ENCODE assay signal across 8 cellular contexts in the genomic region with DNA sequence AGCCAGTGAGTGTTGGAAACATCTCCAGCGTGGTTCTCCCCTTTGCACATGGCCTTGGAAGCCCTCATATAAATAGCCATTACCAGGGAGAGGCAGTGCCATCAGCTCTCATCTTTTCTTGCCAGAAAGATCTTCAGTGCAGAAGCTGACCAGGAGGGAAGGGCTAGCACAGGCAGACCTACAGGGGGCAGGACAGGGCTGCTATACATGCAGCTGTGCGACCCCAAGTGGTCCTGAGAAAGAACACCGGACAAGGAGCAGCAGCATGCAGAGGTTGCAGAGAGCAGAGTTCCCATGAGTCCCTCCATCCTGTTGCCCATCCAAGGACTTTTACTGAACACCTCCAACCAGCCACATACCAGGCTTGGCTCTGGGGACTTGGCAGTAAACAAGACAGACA. TPM values are rescaled to one million over a fixed set of nuclear protein-coding genes. Genes with fewer than 3 reads are reported as not detected.
A peak's percentile ranks its signal among the peaks of the same experiment; 100 is the strongest.
DNase-seq lines count a peak whose midpoint lies in the region; FAIRE-seq and TF ChIP-seq lines count a peak whose summit lies in the region.

No MANE protein-coding gene starts in this region.

- H3K36me3 ChIP-seq in Loucy (ENCODE audit: insufficient read depth, low read length) (no peaks in the 10 kb centered on the region), bronchial epithelial cell (ENCODE audit: control insufficient read depth, insufficient read depth, low read length) (no peaks in the 10 kb centered on the region)

- TF ChIP-seq CTCF in Loucy (conservative IDR thresholded peaks at IDR 0.05; ENCODE audit: low read length) (peak; percentile 97), bronchial epithelial cell (IDR thresholded peaks at IDR 0.05; ENCODE audit: insufficient read depth, low read length, severe bottlenecking) (peak; percentile 3)

- H3K27me3 ChIP-seq in Loucy (ENCODE audit: insufficient read depth, low read length, poor library complexity, severe bottlenecking) (no peaks in the 10 kb centered on the region), bronchial epithelial cell (ENCODE audit: control insufficient read depth, insufficient read depth, low read length) (peaks cover 5% of the 10 kb centered on the region)

- H3K79me2 ChIP-seq in Loucy (ENCODE audit: insufficient read depth, low read length) = no peaks in the 10 kb centered on the region

- H3K4me2 ChIP-seq in Loucy (ENCODE audit: low read depth, low read length, poor library complexity, severe bottlenecking) = no peak overlapping the region

- no peaks in the 10 kb centered on the region for H3F3A ChIP-seq in Loucy (ENCODE audit: low read depth)

- FAIRE-seq in bronchial epithelial cell (lab: Jason Lieb, UNC) (no peak), RCC 7860 (lab: Jason Lieb, UNC) (no peak)

- no peaks in the 10 kb centered on the region for H4K20me1 ChIP-seq in Loucy (ENCODE audit: insufficient read depth, low read length, poor library complexity, severe bottlenecking)

- H2AFZ ChIP-seq in Loucy (ENCODE audit: low read length) = no peak overlapping the region

- no peaks in the 10 kb centered on the region for H3K9me3 ChIP-seq in Loucy (ENCODE audit: insufficient read depth, low read depth, low read length)

- DNase-seq in NCI-H1092 treated with DMSO at 0.1 percent for 48 hours (lab: John Stamatoyannopoulos, UW) (peak; percentile 45), NCI-H1092 (lab: John Stamatoyannopoulos, UW) (no peak), bronchial epithelial cell (ENCODE audit: low read depth) (no peak), retina (peak; percentile 45), RCC 7860 (ENCODE audit: low spot score) (no peak), NCI-H2029 (lab: John Stamatoyannopoulos, UW) (no peak), NCI-H524 treated with DMSO at 0.1 percent for 48 hours (lab: John Stamatoyannopoulos, UW) (no peak)

- no peaks in the 10 kb centered on the region for H3K4me1 ChIP-seq in Loucy (ENCODE audit: insufficient read depth, low read length, poor library complexity, severe bottlenecking)

- H3K9me2 ChIP-seq in Loucy (replicated peaks; ENCODE audit: low read depth, low read length) = no peaks in the 10 kb centered on the region

- H3K4me3 ChIP-seq in Loucy (ENCODE audit: low read length, poor library complexity, severe bottlenecking) (no peak overlapping the region), bronchial epithelial cell (ENCODE audit: low read depth, low read length) (no peak overlapping the region)

- no peak overlapping the region for H3K9ac ChIP-seq in Loucy (ENCODE audit: low read depth, low read length, poor library complexity, severe bottlenecking)

RNA-seq across cellular contexts. Expression of a gene that starts 17.1 kb away (rescaled TPM):
- under 0.01 and 0.13 TPM in 2 replicates for total RNA-seq in bronchial epithelial cell

Comparison
In these comparisons a context has a peak if more than half of its experiments do, and no peak if none do; other contexts are left out.
1. DNase-seq: peak in NCI-H1092 treated with DMSO at 0.1 percent for 48 hours (single experiment) and retina (single experiment); none in NCI-H1092 (single experiment), bronchial epithelial cell (single experiment), RCC 7860 (single experiment), NCI-H2029 (single experiment) and NCI-H524 treated with DMSO at 0.1 percent for 48 hours (single experiment).